In the genomic region with DNA sequence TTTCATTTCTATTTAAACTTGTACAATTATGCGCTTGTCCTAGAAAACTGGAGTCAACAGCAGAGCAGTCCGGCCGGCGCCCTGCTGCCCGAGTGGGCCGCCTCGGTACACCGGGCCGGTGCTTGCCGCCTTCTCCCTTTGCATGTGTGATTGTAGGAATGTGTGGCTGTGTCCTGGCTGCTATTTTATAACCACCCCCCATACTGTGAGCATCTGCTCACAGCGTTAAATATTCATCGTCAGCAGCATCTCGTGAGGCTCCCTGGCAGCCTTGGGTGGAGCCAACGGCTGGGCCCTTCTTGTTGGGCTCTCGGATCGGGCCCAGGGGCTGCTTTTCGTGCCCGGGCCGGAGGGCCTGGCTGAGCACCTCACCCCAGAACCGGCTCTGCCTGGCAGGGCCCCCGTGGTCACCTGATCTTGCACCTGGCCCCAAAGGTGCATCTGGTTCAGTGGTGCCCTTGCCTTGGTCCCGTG, we compare ENCODE assay signal across 28 cellular contexts. TPM values are rescaled to one million over a fixed set of nuclear protein-coding genes. Genes with fewer than 3 reads are reported as not detected.
DNase-seq lines count a peak whose midpoint lies in the region; ATAC-seq lines count a peak whose summit lies in the region.
"Had no signal": no experiment of that assay in that cellular context is flagged by ENCODE, and none has a peak within 500 bp of the region (broad histone marks: within the 10 kb centered on the region; RNA-seq: fewer than 3 reads in every experiment).

No MANE protein-coding gene starts in this region.

- peak overlapping the region; percentile 88 for H3K27ac ChIP-seq in caudate nucleus (ENCODE audit: low read depth, low read length)
- H3K27ac ChIP-seq in substantia nigra (ENCODE audit: low read depth, low read length, poor library complexity, severe bottlenecking): peak overlapping the region; percentile 98
- H3K27ac ChIP-seq: 22Rv1, HL-60, left ventricle myocardium inferior, parathyroid adenoma, right lobe of liver, upper lobe of left lung had no signal

- no peak for ATAC-seq in GM21528 (IDR thresholded peaks at IDR 0.05; ENCODE audit: low FRiP score, unreplicated experiment)
- ATAC-seq: CD8-positive, alpha-beta T cell; esophagus mucosa; naive thymus-derived CD8-positive, alpha-beta T cell; right lobe of liver had no signal

- DNase-seq in NCI-H2227 (lab: John Stamatoyannopoulos, UW; ENCODE audit: unreplicated experiment) (peak; percentile 48), NCI-H2227 treated with DMSO at 0.1 percent for 48 hours (lab: John Stamatoyannopoulos, UW) (no peak), caudate nucleus (lab: John Stamatoyannopoulos, UW) (peak in 8 of 61 donors; percentile 10 to 51 (median 18)), mesenteric fat pad (ENCODE audit: low spot score) (peak; percentile 89), substantia nigra (lab: John Stamatoyannopoulos, UW) (peak in 23 of 49 donors; percentile 12 to 62 (median 25)), HuH-7 (ENCODE audit: low spot score) (no peak), LoVo (ENCODE audit: low spot score) (no peak)
- DNase-seq: activated CD4-positive, alpha-beta T cell treated with anti-CD3 and anti-CD28 coated beads for 4 hours; activated naive CD8-positive, alpha-beta T cell treated with anti-CD3 and anti-CD28 coated beads, Interleukin-2, amount 10 ng/mL, durations not matched to agents 7 days and 5 days; CD8-positive, alpha-beta T cell; DMS53; foreskin melanocyte; GF-D8; H7; Kasumi-1; left ventricle myocardium inferior; naive thymus-derived CD8-positive, alpha-beta T cell; NCI-H187; NCI-H69; SK-N-SH; stomach; upper lobe of left lung had no signal

RNA-seq across cellular contexts. Expression of gene PIAS4, which starts 10.6 kb away (rescaled TPM):
- total RNA-seq in mesenteric fat pad: 17.9 TPM

RNA-seq across cellular contexts. Expression of gene EEF2, which starts 32.9 kb away (rescaled TPM):
- total RNA-seq in mesenteric fat pad: 2,131 TPM

RNA-seq across cellular contexts. Expression of gene DAPK3, which starts 47.3 kb away (rescaled TPM):
- total RNA-seq in mesenteric fat pad: 56.5 TPM

RNA-seq across cellular contexts. Expression of gene ZBTB7A, which starts 48.5 kb away (rescaled TPM):
- 51.2 TPM for total RNA-seq in mesenteric fat pad

Comparison
In these comparisons a context has a peak if more than half of its experiments do, and no peak if none do; other contexts are left out.
1. DNase-seq: peak in NCI-H2227 (single experiment) and mesenteric fat pad (single experiment); none in NCI-H2227 treated with DMSO at 0.1 percent for 48 hours (single experiment), HuH-7 (single experiment) and LoVo (single experiment).